Comparison of ENCODE assay signal across 13 cellular contexts in genomic region chr1:245614476-245614875, GRCh38.
"Had no signal": no experiment of that assay in that cellular context is flagged by ENCODE, and none has a peak within 500 bp of the region (broad histone marks: within the 10 kb centered on the region; RNA-seq: fewer than 3 reads in every experiment).

No MANE protein-coding gene starts in this region.

- H3K27ac ChIP-seq: gastroesophageal sphincter, suprapubic skin, upper lobe of left lung had no signal

- H3K36me3 ChIP-seq: gastroesophageal sphincter, sigmoid colon, suprapubic skin, upper lobe of left lung had no signal

- H3K4me3 ChIP-seq: gastroesophageal sphincter, lung, sigmoid colon, suprapubic skin, upper lobe of left lung had no signal

- H3K4me1 ChIP-seq: gastroesophageal sphincter, suprapubic skin, upper lobe of left lung had no signal

- H3K9me3 ChIP-seq: gastroesophageal sphincter, sigmoid colon, suprapubic skin, upper lobe of left lung had no signal

- ATAC-seq: esophagus mucosa, gastroesophageal sphincter had no signal

- H3K27me3 ChIP-seq: gastroesophageal sphincter, suprapubic skin, upper lobe of left lung had no signal

- DNase-seq: activated naive CD4-positive, alpha-beta T cell treated with anti-CD3 and anti-CD28 coated beads, Interleukin-2, amount 50 U/mL, for 16 hours; activated T-cell treated with anti-CD3 and anti-CD28 coated beads, Interleukin-2, amount 50 U/mL, for 1 hour; amniotic stem cell; hippocampal formation; naive B cell; sigmoid colon; stimulated activated CD4-positive, alpha-beta T cell treated with anti-CD3 and anti-CD28 coated beads, Interleukin-12 subunit alpha, Interleukin-12 subunit beta, amount 100 ng/mL, for 4 hours; stimulated activated naive CD4-positive, alpha-beta T cell treated with Interleukin-2 at 50 U/mL for 16 hours; upper lobe of left lung had no signal
